ENCODE assay signal across 16 cellular contexts in the genomic region with DNA sequence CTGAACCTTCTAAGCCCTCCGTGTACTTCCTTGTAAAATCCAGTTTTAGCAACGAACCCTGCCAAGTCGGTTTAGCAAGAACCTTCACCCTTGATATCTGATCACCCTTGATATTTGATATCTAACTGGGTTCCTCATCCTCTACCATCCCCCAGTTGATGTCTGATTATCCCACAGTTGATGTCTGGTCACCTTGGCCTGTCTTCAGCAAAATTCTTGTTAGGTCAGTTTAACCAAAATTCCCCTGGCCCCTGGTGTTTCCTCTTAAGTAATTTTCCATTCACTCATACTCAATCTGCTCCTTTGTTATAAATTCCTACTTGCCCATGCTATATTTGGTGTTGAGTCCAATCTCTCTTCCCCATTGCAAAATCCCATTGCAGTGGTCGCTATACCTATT.
DNase-seq lines count a peak whose midpoint lies in the region; ATAC-seq and TF ChIP-seq lines count a peak whose summit lies in the region.
"Had no signal": no experiment of that assay in that cellular context is flagged by ENCODE, and none has a peak within 500 bp of the region (broad histone marks: within the 10 kb centered on the region; RNA-seq: fewer than 3 reads in every experiment).

No MANE protein-coding gene starts in this region.

- peak; percentile 11 for DNase-seq in NCI-H82 (lab: John Stamatoyannopoulos, UW)
- no peak for DNase-seq in NCI-H82 treated with DMSO at 0.1 percent for 48 hours (lab: John Stamatoyannopoulos, UW; ENCODE audit: unreplicated experiment)
- DNase-seq in cardiac fibroblast (ENCODE audit: low read depth in 2 of 2) = peak; percentile 16 to 24
- peak; percentile 24 for DNase-seq in iris pigment epithelial cell (ENCODE audit: low read depth)
- DNase-seq in GM19238 (ENCODE audit: insufficient read length, low spot score) = no peak
- DNase-seq in 8988T = no peak
- no peak for DNase-seq in AG08396 (ENCODE audit: low spot score)
- DNase-seq: DMS153, NCI-H187, NCI-H446, NCI-H774, SHP77 treated with DMSO at 0.1 percent for 48 hours had no signal

- TF ChIP-seq CTCF in cardiac fibroblast (IDR thresholded peaks at IDR 0.05; ENCODE audit: low read depth, low read length) = no peak

- ATAC-seq in HG03342 (IDR thresholded peaks at IDR 0.05; ENCODE audit: unreplicated experiment) = no peak
- ATAC-seq: A549, SK-N-SH treated with all-trans-retinoic acid at 6 μM for 48 hours had no signal

- no peak overlapping the region for H3K4me3 ChIP-seq in cardiac fibroblast (replicated peaks in 1 of 2; ENCODE audit: low read depth in 2 of 2, low read length in 2 of 2)
- H3K4me3 ChIP-seq: A549, HAP-1 had no signal

Comparison
In these comparisons a context has a peak if more than half of its experiments do, and no peak if none do; other contexts are left out.
1. DNase-seq: peak in NCI-H82 (single experiment), cardiac fibroblast (2 of 2) and iris pigment epithelial cell (single experiment); none in NCI-H82 treated with DMSO at 0.1 percent for 48 hours (single experiment), GM19238 (single experiment), 8988T (single experiment) and AG08396 (single experiment).